ENCODE assay signal across 1 cellular context in the genomic region with DNA sequence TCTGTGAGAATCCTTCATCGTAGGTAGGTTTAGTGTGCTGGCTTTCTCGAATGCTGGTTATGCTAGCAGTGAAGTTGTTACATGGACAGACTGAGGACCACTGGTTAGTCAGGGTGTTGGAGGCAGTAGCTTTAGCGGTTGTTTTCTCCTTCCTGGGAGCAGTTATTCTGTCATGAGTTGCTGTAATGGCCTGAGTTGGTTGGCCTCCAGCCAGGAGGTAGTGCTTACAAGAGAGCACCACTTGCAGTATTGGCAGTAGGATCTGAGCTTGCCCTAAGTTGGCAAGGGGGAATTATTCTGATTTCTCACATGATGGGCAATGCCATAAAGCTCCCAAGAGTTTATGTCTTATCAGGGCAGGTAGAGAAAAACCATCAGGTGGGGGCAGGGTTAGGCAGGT.
TF ChIP-seq lines count a peak whose summit lies in the region.

No MANE protein-coding gene starts in this region.

TF ChIP-seq in K562, 482 proteins besides CTCF, POLR2A, EP300 and RAD21:
- TF ChIP-seq, protein P1, sequence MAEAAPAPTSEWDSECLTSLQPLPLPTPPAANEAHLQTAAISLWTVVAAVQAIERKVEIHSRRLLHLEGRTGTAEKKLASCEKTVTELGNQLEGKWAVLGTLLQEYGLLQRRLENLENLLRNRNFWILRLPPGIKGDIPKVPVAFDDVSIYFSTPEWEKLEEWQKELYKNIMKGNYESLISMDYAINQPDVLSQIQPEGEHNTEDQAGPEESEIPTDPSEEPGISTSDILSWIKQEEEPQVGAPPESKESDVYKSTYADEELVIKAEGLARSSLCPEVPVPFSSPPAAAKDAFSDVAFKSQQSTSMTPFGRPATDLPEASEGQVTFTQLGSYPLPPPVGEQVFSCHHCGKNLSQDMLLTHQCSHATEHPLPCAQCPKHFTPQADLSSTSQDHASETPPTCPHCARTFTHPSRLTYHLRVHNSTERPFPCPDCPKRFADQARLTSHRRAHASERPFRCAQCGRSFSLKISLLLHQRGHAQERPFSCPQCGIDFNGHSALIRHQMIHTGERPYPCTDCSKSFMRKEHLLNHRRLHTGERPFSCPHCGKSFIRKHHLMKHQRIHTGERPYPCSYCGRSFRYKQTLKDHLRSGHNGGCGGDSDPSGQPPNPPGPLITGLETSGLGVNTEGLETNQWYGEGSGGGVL (CRISPR knock-in tag; IDR thresholded peaks at IDR 0.05), result no peak
- TF ChIP-seq C11orf30 (IDR thresholded peaks at IDR 0.05; ENCODE audit: low read depth) (no peak), MED1 (CRISPR knock-in tag; IDR thresholded peaks at IDR 0.05; ENCODE audit: borderline replicate concordance) (no peak), NFIC (IDR thresholded peaks at IDR 0.05) (peak; percentile 61)
- TF ChIP-seq, protein P2, sequence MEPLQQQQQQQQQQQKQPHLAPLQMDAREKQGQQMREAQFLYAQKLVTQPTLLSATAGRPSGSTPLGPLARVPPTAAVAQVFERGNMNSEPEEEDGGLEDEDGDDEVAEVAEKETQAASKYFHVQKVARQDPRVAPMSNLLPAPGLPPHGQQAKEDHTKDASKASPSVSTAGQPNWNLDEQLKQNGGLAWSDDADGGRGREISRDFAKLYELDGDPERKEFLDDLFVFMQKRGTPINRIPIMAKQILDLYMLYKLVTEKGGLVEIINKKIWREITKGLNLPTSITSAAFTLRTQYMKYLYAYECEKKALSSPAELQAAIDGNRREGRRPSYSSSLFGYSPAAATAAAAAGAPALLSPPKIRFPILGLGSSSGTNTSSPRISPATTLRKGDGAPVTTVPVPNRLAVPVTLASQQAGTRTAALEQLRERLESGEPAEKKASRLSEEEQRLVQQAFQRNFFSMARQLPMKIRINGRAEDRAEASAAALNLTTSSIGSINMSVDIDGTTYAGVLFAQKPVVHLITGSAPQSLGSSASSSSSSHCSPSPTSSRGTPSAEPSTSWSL (CRISPR knock-in tag; IDR thresholded peaks at IDR 0.05; ENCODE audit: borderline replicate concordance), result no peak
- TF ChIP-seq, protein P3, sequence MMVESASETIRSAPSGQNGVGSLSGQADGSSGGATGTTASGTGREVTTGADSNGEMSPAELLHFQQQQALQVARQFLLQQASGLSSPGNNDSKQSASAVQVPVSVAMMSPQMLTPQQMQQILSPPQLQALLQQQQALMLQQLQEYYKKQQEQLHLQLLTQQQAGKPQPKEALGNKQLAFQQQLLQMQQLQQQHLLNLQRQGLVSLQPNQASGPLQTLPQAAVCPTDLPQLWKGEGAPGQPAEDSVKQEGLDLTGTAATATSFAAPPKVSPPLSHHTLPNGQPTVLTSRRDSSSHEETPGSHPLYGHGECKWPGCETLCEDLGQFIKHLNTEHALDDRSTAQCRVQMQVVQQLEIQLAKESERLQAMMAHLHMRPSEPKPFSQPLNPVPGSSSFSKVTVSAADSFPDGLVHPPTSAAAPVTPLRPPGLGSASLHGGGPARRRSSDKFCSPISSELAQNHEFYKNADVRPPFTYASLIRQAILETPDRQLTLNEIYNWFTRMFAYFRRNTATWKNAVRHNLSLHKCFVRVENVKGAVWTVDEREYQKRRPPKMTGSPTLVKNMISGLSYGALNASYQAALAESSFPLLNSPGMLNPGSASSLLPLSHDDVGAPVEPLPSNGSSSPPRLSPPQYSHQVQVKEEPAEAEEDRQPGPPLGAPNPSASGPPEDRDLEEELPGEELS (CRISPR knock-in tag; IDR thresholded peaks at IDR 0.05; ENCODE audit: borderline replicate concordance), result no peak
- TF ChIP-seq, protein P4, sequence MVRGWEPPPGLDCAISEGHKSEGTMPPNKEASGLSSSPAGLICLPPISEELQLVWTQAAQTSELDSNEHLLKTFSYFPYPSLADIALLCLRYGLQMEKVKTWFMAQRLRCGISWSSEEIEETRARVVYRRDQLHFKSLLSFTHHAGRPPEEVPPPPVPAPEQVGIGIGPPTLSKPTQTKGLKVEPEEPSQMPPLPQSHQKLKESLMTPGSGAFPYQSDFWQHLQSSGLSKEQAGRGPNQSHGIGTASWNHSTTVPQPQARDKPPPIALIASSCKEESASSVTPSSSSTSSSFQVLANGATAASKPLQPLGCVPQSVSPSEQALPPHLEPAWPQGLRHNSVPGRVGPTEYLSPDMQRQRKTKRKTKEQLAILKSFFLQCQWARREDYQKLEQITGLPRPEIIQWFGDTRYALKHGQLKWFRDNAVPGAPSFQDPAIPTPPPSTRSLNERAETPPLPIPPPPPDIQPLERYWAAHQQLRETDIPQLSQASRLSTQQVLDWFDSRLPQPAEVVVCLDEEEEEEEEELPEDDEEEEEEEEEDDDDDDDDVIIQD (CRISPR knock-in tag; IDR thresholded peaks at IDR 0.05), result no peak
